ENCODE assay signal across 16 cellular contexts in genomic region chr3:98577178-98577895, GRCh38. TPM values are rescaled to one million over a fixed set of nuclear protein-coding genes. Genes with fewer than 3 reads are reported as not detected.
DNase-seq lines count a peak whose midpoint lies in the region; ATAC-seq, FAIRE-seq and TF ChIP-seq lines count a peak whose summit lies in the region.
"Had no signal": no experiment of that assay in that cellular context is flagged by ENCODE, and none has a peak within 500 bp of the region (broad histone marks: within the 10 kb centered on the region; RNA-seq: fewer than 3 reads in every experiment).

No MANE protein-coding gene starts in this region.

- no peak for TF ChIP-seq RAD21 in HCT116 (IDR thresholded peaks at IDR 0.05; ENCODE audit: low read depth)

- peak overlapping the region; percentile 3; the same call in 1 of the 2 replicates for H3K4me2 ChIP-seq in HCT116 (ENCODE audit: low read length)
- peak overlapping the region; percentile 24 for H3K4me2 ChIP-seq in astrocyte (ENCODE audit: low read length)

- BruUV-seq in HCT116 (replicated peaks; lab: Mats Ljungman, UMichigan), result no TSS peak

- H3K27ac ChIP-seq in HCT116 (ENCODE audit: low read depth, low read length) (peak overlapping the region; percentile 93), astrocyte (ENCODE audit: low read depth, low read length) (no peak overlapping the region), spleen (no peak overlapping the region)
- H3K27ac ChIP-seq: C4-2B, heart left ventricle, thoracic aorta had no signal

- H3K36me3 Mint-ChIP-seq in astrocyte (ENCODE audit: low read depth, unreplicated experiment), result peaks cover 4% of the 10 kb centered on the region

- DNase-seq in AG10803 (ENCODE audit: low read depth) (peak; percentile 85), HCT116 (ENCODE audit: low read depth, low spot score) (no peak), astrocyte (ENCODE audit: low read depth) (peak; percentile 86), iris pigment epithelial cell (ENCODE audit: low read depth) (peak; percentile 73), spleen (no peak), frontal cortex (ENCODE audit: low spot score in 2 of 2) (no peak)
- DNase-seq: activated T-cell treated with anti-CD3 and anti-CD28 coated beads, Interleukin-2, amount 50 U/mL, for 48 hours; dermis blood vessel endothelial cell; heart left ventricle; stimulated activated CD4-positive, alpha-beta T cell treated with anti-CD3 and anti-CD28 coated beads, Interleukin-4, amount 100 ng/mL, for 1 hour had no signal

- H3K9me3 ChIP-seq in HCT116 (ENCODE audit: control insufficient read depth in 1 of 2, insufficient read depth in 1 of 2, low read depth in 1 of 2, low read length in 2 of 2) (no peaks in the 10 kb centered on the region), astrocyte (ENCODE audit: insufficient read depth, low read depth, low read length) (no peaks in the 10 kb centered on the region), spleen (no peaks in the 10 kb centered on the region)
- H3K9me3 ChIP-seq: HAP-1, heart left ventricle, thoracic aorta had no signal

- H3K27me3 Mint-ChIP-seq in astrocyte (ENCODE audit: low read depth, unreplicated experiment), result no peaks in the 10 kb centered on the region

- peaks cover 73 to 93% of the 10 kb centered on the region in 2 experiments for H3K4me1 ChIP-seq in HCT116 (ENCODE audit: control insufficient read depth in 1 of 2, insufficient read depth in 2 of 2, low read length in 2 of 2)
- H3K4me1 ChIP-seq in astrocyte (ENCODE audit: insufficient read depth, low read length), result peaks cover 14% of the 10 kb centered on the region
- H3K4me1 ChIP-seq in spleen, result no peaks in the 10 kb centered on the region
- H3K4me1 ChIP-seq: heart left ventricle had no signal

- H3K9ac ChIP-seq in HCT116 (ENCODE audit: low read length) (no peak overlapping the region), astrocyte (ENCODE audit: low read length) (no peak overlapping the region)

- H3K9me2 ChIP-seq in HCT116 (ENCODE audit: insufficient read depth), result no peaks in the 10 kb centered on the region

- peaks cover 25% of the 10 kb centered on the region for H3K4me1 Mint-ChIP-seq in astrocyte (ENCODE audit: low read depth, unreplicated experiment)

- H3K27ac Mint-ChIP-seq in astrocyte (ENCODE audit: unreplicated experiment), result peak overlapping the region; percentile 30

- H3K79me2 ChIP-seq in HCT116 (ENCODE audit: insufficient read depth, low read length) (peaks cover 36% of the 10 kb centered on the region), astrocyte (ENCODE audit: insufficient read depth, low read length) (no peaks in the 10 kb centered on the region)

- H2AFZ ChIP-seq in HCT116 (ENCODE audit: low read depth, low read length, poor library complexity, severe bottlenecking) (no peak overlapping the region), astrocyte (ENCODE audit: low read depth, low read length) (no peak overlapping the region)

- H3K4me3 ChIP-seq in AG10803 (ENCODE audit: low read length), result no peak overlapping the region
- H3K4me3 ChIP-seq in HCT116 (replicated peaks in 1 of 2; ENCODE audit: low read depth in 1 of 2, low read length in 2 of 2), result no peak overlapping the region
- H3K4me3 ChIP-seq in astrocyte (ENCODE audit: insufficient read depth, low read depth, low read length), result no peak overlapping the region
- no peak overlapping the region for H3K4me3 ChIP-seq in spleen
- H3K4me3 ChIP-seq: HAP-1, heart left ventricle, lung, thoracic aorta had no signal

- 77 to 91% (median 82%) methylated on average over 4 of the region's 4 CpGs for WGBS in spleen, 5 donors

- TF ChIP-seq POLR2A in HCT116 (IDR thresholded peaks at IDR 0.05; ENCODE audit: borderline replicate concordance, extremely low read depth, insufficient read depth, insufficient read length) (no peak), spleen (IDR thresholded peaks at IDR 0.05) (no peak)

- ATAC-seq in HCT116 (peak; percentile 55), HG02642 (IDR thresholded peaks at IDR 0.05; ENCODE audit: poor library complexity, unreplicated experiment) (no peak), GM18870 (IDR thresholded peaks at IDR 0.05; ENCODE audit: unreplicated experiment) (no peak)
- ATAC-seq: heart left ventricle had no signal

- FAIRE-seq in astrocyte (lab: Jason Lieb, UNC) (peak; percentile 85), frontal cortex (lab: Jason Lieb, UNC) (no peak)

- H3K36me3 ChIP-seq in HCT116 (ENCODE audit: control insufficient read depth in 1 of 2, insufficient read depth in 2 of 2, low read length in 2 of 2), result peaks cover 35 to 56% of the 10 kb centered on the region in 2 experiments
- H3K36me3 ChIP-seq in astrocyte (ENCODE audit: insufficient read depth, low read length), result peaks cover 7% of the 10 kb centered on the region
- peaks cover 3 to 67% (median 30%) of the 10 kb centered on the region in 6 donors for H3K36me3 ChIP-seq in spleen

- TF ChIP-seq CTCF in AG10803 (conservative IDR thresholded peaks at IDR 0.05; ENCODE audit: low read length) (no peak), HCT116 (IDR thresholded peaks at IDR 0.05 in 2 of 3, conservative IDR thresholded peaks at IDR 0.05 in 1 of 3; ENCODE audit: borderline replicate concordance in 1 of 3, insufficient read depth in 1 of 3, low read depth in 2 of 3, low read length in 2 of 3) (no peak), astrocyte (IDR thresholded peaks at IDR 0.05; ENCODE audit: insufficient read depth, low read depth, low read length) (no peak), spleen (IDR thresholded peaks at IDR 0.05 in 8 of 11, conservative IDR thresholded peaks at IDR 0.05 in 3 of 11) (no peak)

- peak overlapping the region; percentile 0 for H3K4me3 Mint-ChIP-seq in astrocyte (ENCODE audit: unreplicated experiment)

- no peaks in the 10 kb centered on the region for H3K27me3 ChIP-seq in HCT116 (ENCODE audit: insufficient read depth, low read length)
- no peaks in the 10 kb centered on the region for H3K27me3 ChIP-seq in astrocyte (ENCODE audit: insufficient read depth, low read length)
- no peaks in the 10 kb centered on the region for H3K27me3 ChIP-seq in spleen (replicated peaks in 1 of 7)
- H3K27me3 ChIP-seq: heart left ventricle had no signal

- CTCF ChIA-PET in HCT116 (lab: Charles Lee), result no interaction called here

- RAD21 ChIA-PET in HCT116 (lab: Charles Lee; ENCODE audit: low non-redundant PET in 1 of 2, low total read pairs in 2 of 2, uncharacterized antibody in 2 of 2, unreplicated experiment in 2 of 2), result no interaction called here

- no peaks in the 10 kb centered on the region for H3K9me3 Mint-ChIP-seq in astrocyte (ENCODE audit: unreplicated experiment)

- POLR2A ChIA-PET in HCT116 (lab: Charles Lee), result no interaction called here

- intact Hi-C loops in HCT116 (cut with micrococcal nuclease) (loop anchor here (10.0 kb wide), 1 partner anchor 393 kb away; no protein-coding TSS in a partner anchor), spleen (cut with DNase I; ENCODE audit: low total_unique reads) (no loop called here)

- no peaks in the 10 kb centered on the region for H4K20me1 ChIP-seq in HCT116 (ENCODE audit: insufficient read depth)
- H4K20me1 ChIP-seq in astrocyte (ENCODE audit: insufficient read depth, low read length), result no peaks in the 10 kb centered on the region

TF ChIP-seq in HCT116, 20 proteins besides CTCF, POLR2A, EP300 and RAD21:
- TF ChIP-seq EZH2 (IDR thresholded peaks at IDR 0.05), result no peak
- TF ChIP-seq CEBPB (IDR thresholded peaks at IDR 0.05; ENCODE audit: low read depth), result no peak
- TF ChIP-seq POLR2AphosphoS5 (IDR thresholded peaks at IDR 0.05; ENCODE audit: low read depth, low read length), result peak; percentile 25
- TF ChIP-seq TCF7L2 (IDR thresholded peaks at IDR 0.05; ENCODE audit: borderline replicate concordance, extremely low read depth, insufficient read depth, insufficient read length), result no peak
- no peak for TF ChIP-seq ZNF274 (IDR thresholded peaks at IDR 0.05; ENCODE audit: low read depth, low read length)
- 0 out of 2 replicates have a peak, but pooled peaks have one; percentile 17 for TF ChIP-seq SP1 (IDR thresholded peaks at IDR 0.05; ENCODE audit: low read depth)
TF ChIP-seq in HCT116: peak in this region for 2.

RNA-seq across cellular contexts. Expression of gene CPOX, which starts 16.1 kb away (rescaled TPM):
- total RNA-seq in HCT116 (2021; ENCODE audit: unreplicated experiment) (353 TPM), astrocyte (22.1 and 23.7 TPM in 2 replicates), spleen (10 to 100 TPM; 14.5 to 26.0 (median 18.8) TPM), frontal cortex (17.1 TPM)
- 117 and 129 TPM in 2 replicates for polyA plus RNA-seq in HCT116 (2012)
- 10 to 100 TPM in 2 of 3 donors, 1 to 10 TPM in 1; 9.8 to 14.8 (median 14.0) TPM for polyA plus RNA-seq in spleen

RNA-seq across cellular contexts. Expression of gene GPR15, which starts 45.6 kb away (rescaled TPM):
- total RNA-seq in HCT116 (2021; ENCODE audit: unreplicated experiment) (1.1 TPM), astrocyte (not detected in 2 replicates), spleen (10 to 100 TPM in 1 of 7 donors, 1 to 10 TPM in 5, not detected in 1; 1.8 to 11.9 (median 5.6) TPM), frontal cortex (not detected)
- 1.1 and 1.6 TPM in 2 replicates for polyA plus RNA-seq in HCT116 (2012)
- under 1 TPM; 0.30 to 0.86 (median 0.49) TPM for polyA plus RNA-seq in spleen
- total RNA-seq: dermis blood vessel endothelial cell, heart left ventricle, thoracic aorta had no signal
- polyA plus RNA-seq: heart left ventricle had no signal

RNA-seq across cellular contexts. Expression of gene CLDND1, which starts 54.6 kb away (rescaled TPM):
- total RNA-seq in HCT116 (2021; ENCODE audit: unreplicated experiment) (472 TPM), astrocyte (104 and 109 TPM in 2 replicates), spleen (100 to 1,000 TPM in 5 of 7 donors, 10 to 100 TPM in 2; 84.0 to 174 (median 114) TPM), frontal cortex (124 TPM)
- 307 and 351 TPM in 2 replicates for polyA plus RNA-seq in HCT116 (2012)
- 10 to 100 TPM; 26.1 to 30.7 (median 28.2) TPM for polyA plus RNA-seq in spleen

Comparison
In these comparisons a context has a peak if more than half of its experiments do, and no peak if none do; other contexts are left out.
1. DNase-seq: peak in AG10803 (single experiment), astrocyte (single experiment) and iris pigment epithelial cell (single experiment); none in HCT116 (single experiment), spleen (single experiment) and frontal cortex (0 of 2).
2. RNA of gene CPOX, which starts 16.1 kb away (total RNA-seq): 353 TPM in HCT116 (single experiment); 22.1 to 23.7 TPM in astrocyte, 14.5 to 26.0 TPM in spleen and 17.1 TPM in frontal cortex (single experiment); every median in the first group is over 10 times any median in the second.